ENCODE assay signal across 8 cellular contexts in the genomic region with DNA sequence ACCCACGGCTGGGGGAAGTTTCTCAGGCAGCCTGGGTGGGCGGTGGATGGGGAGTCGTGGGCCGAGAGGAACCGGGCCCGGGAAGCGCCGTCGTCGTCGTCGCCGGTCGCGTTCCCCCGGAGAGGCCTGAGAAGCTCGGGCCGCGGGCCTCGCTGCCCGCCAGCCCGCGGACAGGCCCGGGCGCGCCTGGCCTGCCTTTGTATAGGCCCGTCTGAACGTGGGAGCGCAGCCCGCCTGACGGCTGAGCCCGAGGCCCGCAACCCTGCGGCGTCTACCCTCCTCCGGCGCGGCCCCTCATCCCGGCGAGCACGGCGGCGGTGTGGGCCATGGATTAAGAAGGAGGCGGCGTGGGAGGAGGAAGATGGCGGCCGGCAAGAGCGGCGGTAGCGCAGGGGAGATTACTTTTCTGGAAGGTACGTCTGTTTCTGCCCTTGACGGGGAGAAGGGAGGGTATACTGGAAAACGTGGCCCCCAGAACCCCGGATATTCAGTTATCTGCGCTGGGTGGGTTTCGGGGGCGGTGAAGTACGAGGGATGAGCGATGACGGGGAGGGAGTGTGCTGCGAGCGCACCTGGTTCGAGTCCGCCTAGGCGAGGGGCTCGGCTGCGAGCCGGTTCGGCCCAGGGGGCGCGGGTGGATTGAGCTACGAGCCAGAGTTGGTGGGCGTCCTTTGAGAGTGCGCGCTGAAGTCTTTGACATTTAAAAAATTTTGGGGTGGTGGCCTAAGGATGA. TPM values are rescaled to one million over a fixed set of nuclear protein-coding genes. Genes with fewer than 3 reads are reported as not detected.
DNase-seq lines count a peak whose midpoint lies in the region; ATAC-seq and TF ChIP-seq lines count a peak whose summit lies in the region.

No MANE protein-coding gene starts in this region.

- peak; percentile 7 for DNase-seq in A172 (ENCODE audit: low spot score)
- peak; percentile 43 for DNase-seq in NCI-H345 (lab: John Stamatoyannopoulos, UW)
- DNase-seq in activated T-cell treated with anti-CD3 and anti-CD28 coated beads for 1 hour (ENCODE audit: low read depth): peak; percentile 48
- peak; percentile 81 to 89 for DNase-seq in erythroblast (lab: John Stamatoyannopoulos, UW)
- DNase-seq in natural killer cell: peak; percentile 53
- peak; percentile 68 for DNase-seq in stimulated activated naive CD8-positive, alpha-beta T cell treated with anti-CD3 and anti-CD28 coated beads, Interleukin-15, Interleukin-2, amounts not matched to agents 100 U/mL and 50 U/mL, for 24 hours

- intact Hi-C loops in natural killer cell (cut with micrococcal nuclease): loop anchor here (2.0 to 10.0 kb wide), 2 partner anchors 318 to 358 kb away; a partner anchor contains a TSS

- peak; percentile 40 for ATAC-seq in GM18502 (IDR thresholded peaks at IDR 0.05; ENCODE audit: poor library complexity, unreplicated experiment)
- peak; percentile 29 for ATAC-seq in HG02970 (IDR thresholded peaks at IDR 0.05; ENCODE audit: low FRiP score, unreplicated experiment)
- ATAC-seq in natural killer cell: peak; percentile 44 to 67 (median 52)
- peak; percentile 58 for ATAC-seq in stimulated activated naive CD8-positive, alpha-beta T cell treated with anti-CD3 and anti-CD28 coated beads, Interleukin-15, Interleukin-2, amounts not matched to agents 100 U/mL and 50 U/mL, for 24 hours

- peak overlapping the region; percentile 95 for H3K4me3 Mint-ChIP-seq in natural killer cell

- no peaks in the 10 kb centered on the region for H3K9me3 Mint-ChIP-seq in natural killer cell

- no peak for TF ChIP-seq CTCF in natural killer cell (IDR thresholded peaks at IDR 0.05)

- H3K4me1 Mint-ChIP-seq in natural killer cell: peaks cover 38 to 58% of the 10 kb centered on the region in 2 donors

- H3K36me3 Mint-ChIP-seq in natural killer cell: no peaks in the 10 kb centered on the region

- TF ChIP-seq POLR2A in erythroblast (IDR thresholded peaks at IDR 0.05; ENCODE audit: low read length): peak; percentile 37

- H3K27ac Mint-ChIP-seq in natural killer cell: peak overlapping the region; percentile 94 to 97

- H3K27me3 Mint-ChIP-seq in natural killer cell (ENCODE audit: low read depth in 2 of 2): no peaks in the 10 kb centered on the region

RNA-seq across cellular contexts. Expression of a gene that starts 0.7 kb away (rescaled TPM):
- total RNA-seq in A172 (2014; rRNA removed; shearing (Covaris generic)): 52.8 and 63.1 TPM in 2 replicates
- total RNA-seq in natural killer cell: 100 to 1,000 TPM; 102 to 117 (median 108) TPM

Comparison
In these comparisons a context has a peak if more than half of its experiments do, and no peak if none do; other contexts are left out.
1. Peak in every context shown above with its lines: DNase-seq and ATAC-seq.
2. DNase-seq: peak in every context shown above with its lines; median percentile 85 in erythroblast; 68 in stimulated activated naive CD8-positive, alpha-beta T cell treated with anti-CD3 and anti-CD28 coated beads, Interleukin-15, Interleukin-2, amounts not matched to agents 100 U/mL and 50 U/mL, for 24 hours; 53 in natural killer cell; 48 in activated T-cell treated with anti-CD3 and anti-CD28 coated beads for 1 hour; 43 in NCI-H345; 7 in A172.